ENCODE assay signal across 32 cellular contexts in genomic region chr2:237541242-237541641, GRCh38. TPM values are rescaled to one million over a fixed set of nuclear protein-coding genes. Genes with fewer than 3 reads are reported as not detected.
DNase-seq lines count a peak whose midpoint lies in the region; ATAC-seq and TF ChIP-seq lines count a peak whose summit lies in the region.
"Had no signal": no experiment of that assay in that cellular context is flagged by ENCODE, and none has a peak within 500 bp of the region (broad histone marks: within the 10 kb centered on the region; RNA-seq: fewer than 3 reads in every experiment).

No MANE protein-coding gene starts in this region.

- CTCF ChIA-PET in PC-3 (lab: Charles Lee), result interaction anchor here (0.6 to 0.7 kb wide), 2 partner anchors 28 to 30 kb away, joined by 3 to 4 read pairs; no protein-coding TSS in a partner anchor

- H3F3A ChIP-seq in PC-3 (ENCODE audit: low read length, unreplicated experiment), result no peaks in the 10 kb centered on the region

- 45% methylated on average over 5 of the region's 5 CpGs for WGBS in liver

- no peaks in the 10 kb centered on the region for H3K4me1 Mint-ChIP-seq in stimulated activated memory B cell treated with anti-CD40 and anti-IgM and Interleukin-4, amounts not matched to agents 10 μg/mL and 1 μg/mL and 100 μg/mL, for 72 hours
- H3K4me1 Mint-ChIP-seq: activated CD4-positive, alpha-beta T cell treated with anti-CD3 and anti-CD28 coated beads, Interleukin-2, amount 10 ng/mL, durations not matched to agents 24 days and 14 days; CD4-positive, alpha-beta memory T cell had no signal

- no peak overlapping the region for H3K27ac ChIP-seq in PC-3 (ENCODE audit: low read length)
- peak overlapping the region; percentile 34 to 69 for H3K27ac ChIP-seq in liver (ENCODE audit: low read depth in 1 of 2, low read length in 2 of 2)
- H3K27ac ChIP-seq: adrenal gland, colonic mucosa, gastrocnemius medialis, psoas muscle, uterus had no signal

- H3K9me3 ChIP-seq in PC-3 (ENCODE audit: low read length) (no peaks in the 10 kb centered on the region), liver (ENCODE audit: control insufficient read depth in 4 of 4, low read length in 3 of 4) (no peaks in the 10 kb centered on the region)
- H3K9me3 ChIP-seq: adrenal gland, breast epithelium, colonic mucosa, gastrocnemius medialis, left ventricle myocardium inferior, psoas muscle, SK-N-SH, uterus had no signal

- H3K9me2 ChIP-seq in PC-3 (replicated peaks; ENCODE audit: low read length), result no peaks in the 10 kb centered on the region
- H3K9me2 ChIP-seq: SK-N-SH had no signal

- H3K9ac ChIP-seq in PC-3 (ENCODE audit: low read length) (no peak overlapping the region), liver (ENCODE audit: low read depth in 1 of 2, low read length in 2 of 2) (no peak overlapping the region)
- H3K9ac ChIP-seq: SK-N-SH had no signal

- H3K4me3 Mint-ChIP-seq in stimulated activated memory B cell treated with anti-CD40 and anti-IgM and Interleukin-4, amounts not matched to agents 10 μg/mL and 1 μg/mL and 100 μg/mL, for 72 hours, result no peak overlapping the region
- H3K4me3 Mint-ChIP-seq: activated CD4-positive, alpha-beta T cell treated with anti-CD3 and anti-CD28 coated beads, Interleukin-2, amount 10 ng/mL, durations not matched to agents 24 days and 14 days; activated T-cell treated with anti-CD3 and anti-CD28 coated beads, Interleukin-2, amount 50 U/mL, for 4 hours; CD4-positive, alpha-beta memory T cell; effector memory CD8-positive, alpha-beta T cell; neural crest cell had no signal

- H3K4me1 ChIP-seq in PC-3 (ENCODE audit: insufficient read depth, low read length) (no peaks in the 10 kb centered on the region), liver (ENCODE audit: control insufficient read depth in 4 of 4, insufficient read depth in 4 of 4, low read length in 3 of 4) (peaks cover 11 to 31% (median 22%) of the 10 kb centered on the region in 4 donors)
- H3K4me1 ChIP-seq: breast epithelium, psoas muscle had no signal

- H3K27me3 ChIP-seq in PC-3 (ENCODE audit: low read length) (no peaks in the 10 kb centered on the region), liver (ENCODE audit: control insufficient read depth in 4 of 4, insufficient read depth in 4 of 4, low read length in 3 of 4) (no peaks in the 10 kb centered on the region)
- H3K27me3 ChIP-seq: adrenal gland, breast epithelium, colonic mucosa, gastrocnemius medialis, uterus had no signal

- H3K4me2 ChIP-seq in PC-3 (ENCODE audit: low read length), result no peak overlapping the region
- H3K4me2 ChIP-seq: SK-N-SH had no signal

- peak in 1 of 2 donors; percentile 31 for TF ChIP-seq RAD21 in liver (IDR thresholded peaks at IDR 0.05)

- DNase-seq in GM12865 (ENCODE audit: low read depth) (peak; percentile 35), PC-3 (no peak)
- DNase-seq in activated naive CD4-positive, alpha-beta T cell treated with anti-CD3 and anti-CD28 coated beads, Interleukin-2, amount 50 U/mL, for 72 hours (ENCODE audit: low spot score in 2 of 2), result no peak
- DNase-seq in central memory CD4-positive, alpha-beta T cell, result no peak
- DNase-seq: activated CD4-positive, alpha-beta T cell treated with anti-CD3 and anti-CD28 coated beads, Interleukin-2, amount 10 ng/mL, durations not matched to agents 24 days and 14 days; activated naive CD4-positive, alpha-beta T cell; activated T-cell treated with anti-CD3 and anti-CD28 coated beads, Interleukin-2, amount 50 U/mL, for 4 hours; CD4-positive, alpha-beta memory T cell; effector memory CD8-positive, alpha-beta T cell; GOT3; hypothalamus; Karpas-422; NK-92 treated with Interleukin-12 subunit alpha and Interleukin-12 subunit beta, amount 100 ng/mL, for 24 hours; SK-N-SH had no signal

- H3K4me3 ChIP-seq in GM12865 (ENCODE audit: low read depth, low read length) (no peak overlapping the region), PC-3 (ENCODE audit: low read length) (no peak overlapping the region), liver (ENCODE audit: low read depth in 1 of 3, low read length in 3 of 3) (no peak overlapping the region)
- H3K4me3 ChIP-seq: adrenal gland, breast epithelium, colonic mucosa, gastrocnemius medialis, left ventricle myocardium inferior, psoas muscle, uterus had no signal

- peaks cover 32% of the 10 kb centered on the region for H3K36me3 ChIP-seq in PC-3 (ENCODE audit: low read depth, low read length)
- H3K36me3 ChIP-seq in liver (ENCODE audit: control insufficient read depth in 4 of 4, insufficient read depth in 3 of 4, low read depth in 1 of 4, low read length in 3 of 4), result peaks cover 0 to 4% (median under 1%) of the 10 kb centered on the region in 4 donors
- H3K36me3 ChIP-seq: adrenal gland, breast epithelium, colonic mucosa, gastrocnemius medialis, left ventricle myocardium inferior, uterus had no signal

- H4K20me1 ChIP-seq in PC-3 (ENCODE audit: low read length), result no peaks in the 10 kb centered on the region

- BruUV-seq in PC-3 (replicated peaks; lab: Mats Ljungman, UMichigan), result no TSS peak

- TF ChIP-seq CTCF in GM12865 (IDR thresholded peaks at IDR 0.05; ENCODE audit: insufficient read depth, low read depth, low read length, missing control alignments), result no peak
- no peak for TF ChIP-seq CTCF in PC-3 (conservative IDR thresholded peaks at IDR 0.05; ENCODE audit: low read depth, low read length)
- no peak for TF ChIP-seq CTCF in liver (IDR thresholded peaks at IDR 0.05; ENCODE audit: low read depth, low read length, missing input control)

- intact Hi-C loops in PC-3 (cut with micrococcal nuclease), result no loop called here

- H2AFZ ChIP-seq in PC-3 (ENCODE audit: low read length), result no peak overlapping the region

- H3K79me2 ChIP-seq in PC-3 (ENCODE audit: low read length), result no peaks in the 10 kb centered on the region

- POLR2A ChIA-PET in PC-3 (lab: Charles Lee; ENCODE audit: unreplicated experiment), result no interaction called here

- H3K27me3 Mint-ChIP-seq in stimulated activated memory B cell treated with anti-CD40 and anti-IgM and Interleukin-4, amounts not matched to agents 10 μg/mL and 1 μg/mL and 100 μg/mL, for 72 hours, result peaks cover 50% of the 10 kb centered on the region

- peak; percentile 3 for ATAC-seq in PC-3
- peak; percentile 54 for ATAC-seq in stimulated activated memory B cell treated with anti-CD40 and anti-IgM and Interleukin-4, amounts not matched to agents 10 μg/mL and 1 μg/mL and 100 μg/mL, for 72 hours
- no peak for ATAC-seq in GM21737 (IDR thresholded peaks at IDR 0.05; ENCODE audit: unreplicated experiment)
- no peak for ATAC-seq in activated naive CD4-positive, alpha-beta T cell treated with anti-CD3 and anti-CD28 coated beads, Interleukin-2, amount 50 U/mL, for 72 hours
- no peak for ATAC-seq in HG03159 (IDR thresholded peaks at IDR 0.05; ENCODE audit: unreplicated experiment)
- ATAC-seq: activated T-cell treated with anti-CD3 and anti-CD28 coated beads, Interleukin-2, amount 50 U/mL, for 4 hours; effector memory CD8-positive, alpha-beta T cell had no signal

- no peaks in the 10 kb centered on the region for H3K9me3 Mint-ChIP-seq in stimulated activated memory B cell treated with anti-CD40 and anti-IgM and Interleukin-4, amounts not matched to agents 10 μg/mL and 1 μg/mL and 100 μg/mL, for 72 hours
- H3K9me3 Mint-ChIP-seq in activated naive CD4-positive, alpha-beta T cell treated with anti-CD3 and anti-CD28 coated beads, Interleukin-2, amount 50 U/mL, for 72 hours, result no peaks in the 10 kb centered on the region
- H3K9me3 Mint-ChIP-seq: activated CD4-positive, alpha-beta T cell treated with anti-CD3 and anti-CD28 coated beads, Interleukin-2, amount 10 ng/mL, durations not matched to agents 24 days and 14 days; activated T-cell treated with anti-CD3 and anti-CD28 coated beads, Interleukin-2, amount 50 U/mL, for 4 hours; CD4-positive, alpha-beta memory T cell; effector memory CD8-positive, alpha-beta T cell had no signal

- H3K36me3 Mint-ChIP-seq in stimulated activated memory B cell treated with anti-CD40 and anti-IgM and Interleukin-4, amounts not matched to agents 10 μg/mL and 1 μg/mL and 100 μg/mL, for 72 hours, result no peaks in the 10 kb centered on the region
- no peaks in the 10 kb centered on the region for H3K36me3 Mint-ChIP-seq in activated naive CD4-positive, alpha-beta T cell treated with anti-CD3 and anti-CD28 coated beads, Interleukin-2, amount 50 U/mL, for 72 hours
- H3K36me3 Mint-ChIP-seq: CD4-positive, alpha-beta memory T cell had no signal

- H3K27ac Mint-ChIP-seq in stimulated activated memory B cell treated with anti-CD40 and anti-IgM and Interleukin-4, amounts not matched to agents 10 μg/mL and 1 μg/mL and 100 μg/mL, for 72 hours, result no peak overlapping the region
- H3K27ac Mint-ChIP-seq in activated naive CD4-positive, alpha-beta T cell treated with anti-CD3 and anti-CD28 coated beads, Interleukin-2, amount 50 U/mL, for 72 hours, result no peak overlapping the region
- H3K27ac Mint-ChIP-seq: activated CD4-positive, alpha-beta T cell treated with anti-CD3 and anti-CD28 coated beads, Interleukin-2, amount 10 ng/mL, durations not matched to agents 24 days and 14 days; effector memory CD8-positive, alpha-beta T cell had no signal

TF ChIP-seq in liver, 16 proteins besides CTCF, POLR2A, EP300 and RAD21 (continues in another document):
- TF ChIP-seq JUND (IDR thresholded peaks at IDR 0.05) (peak in 1 of 2 donors; percentile 45), YY1 (IDR thresholded peaks at IDR 0.05) (peak; percentile 54), FOXA2 (IDR thresholded peaks at IDR 0.05) (no peak), HNF4A (conservative IDR thresholded peaks at IDR 0.05) (peak; percentile 89 to 93)

RNA-seq across cellular contexts. Expression of gene PRLH, which starts 25.1 kb away (rescaled TPM):
- total RNA-seq in PC-3 (2014; rRNA removed) (not detected in 2 replicates), liver (not detected)
- polyA plus RNA-seq in liver, result not detected
- total RNA-seq in activated naive CD4-positive, alpha-beta T cell treated with anti-CD3 and anti-CD28 coated beads, Interleukin-2, amount 50 U/mL, for 72 hours, result not detected
- total RNA-seq: activated CD4-positive, alpha-beta T cell treated with anti-CD3 and anti-CD28 coated beads, Interleukin-2, amount 10 ng/mL, durations not matched to agents 24 days and 14 days; activated T-cell treated with anti-CD3 and anti-CD28 coated beads, Interleukin-2, amount 50 U/mL, for 4 hours; adrenal gland; breast epithelium; CD4-positive, alpha-beta memory T cell; colonic mucosa; esophagus mucosa; G401; gastrocnemius medialis; left ventricle myocardium inferior; mononuclear cell; neural crest cell; psoas muscle; RPMI7951; T-helper 2 cell treated with Interferon-gamma antibody and Interleukin-4, amounts not matched to agents 100 ng/mL and 5 ng/mL, for 36 hours; temporal lobe; uterus had no signal
- polyA plus RNA-seq: adrenal gland; CD4-positive, alpha-beta memory T cell; psoas muscle; SK-N-SH had no signal

RNA-seq across cellular contexts. Expression of gene RAB17, which starts 49.3 kb away (rescaled TPM):
- 28.9 and 52.2 TPM in 2 replicates for total RNA-seq in PC-3 (2014; rRNA removed)
- 10 to 100 TPM; 17.8 to 96.5 TPM for total RNA-seq in liver
- 10 to 100 TPM; 69.6 to 80.2 TPM for polyA plus RNA-seq in liver
- under 1 TPM in 1 of 2 donors, not detected in 1; 0.88 TPM for total RNA-seq in activated naive CD4-positive, alpha-beta T cell treated with anti-CD3 and anti-CD28 coated beads, Interleukin-2, amount 50 U/mL, for 72 hours
- total RNA-seq: CD4-positive, alpha-beta memory T cell; G401; neural crest cell; T-helper 2 cell treated with Interferon-gamma antibody and Interleukin-4, amounts not matched to agents 100 ng/mL and 5 ng/mL, for 36 hours; temporal lobe had no signal
- polyA plus RNA-seq: CD4-positive, alpha-beta memory T cell had no signal

RNA-seq across cellular contexts. Expression of gene MLPH, which starts 54.2 kb away (rescaled TPM):
- total RNA-seq in PC-3 (2014; rRNA removed) (201 and 270 TPM in 2 replicates), liver (10 to 100 TPM in 1 of 2 donors, 1 to 10 TPM in 1; 1.6 to 22.6 TPM)
- 10 to 100 TPM; 22.1 to 25.9 TPM for polyA plus RNA-seq in liver
- not detected for total RNA-seq in activated naive CD4-positive, alpha-beta T cell treated with anti-CD3 and anti-CD28 coated beads, Interleukin-2, amount 50 U/mL, for 72 hours
- total RNA-seq: activated CD4-positive, alpha-beta T cell treated with anti-CD3 and anti-CD28 coated beads, Interleukin-2, amount 10 ng/mL, durations not matched to agents 24 days and 14 days; CD4-positive, alpha-beta memory T cell; mononuclear cell; neural crest cell; T-helper 2 cell treated with Interferon-gamma antibody and Interleukin-4, amounts not matched to agents 100 ng/mL and 5 ng/mL, for 36 hours had no signal
- polyA plus RNA-seq: CD4-positive, alpha-beta memory T cell had no signal

Comparison
In these comparisons a context has a peak if more than half of its experiments do, and no peak if none do; other contexts are left out.
1. ATAC-seq: peak in PC-3 (single experiment) and stimulated activated memory B cell treated with anti-CD40 and anti-IgM and Interleukin-4, amounts not matched to agents 10 μg/mL and 1 μg/mL and 100 μg/mL, for 72 hours (single experiment); none in GM21737 (single experiment), activated naive CD4-positive, alpha-beta T cell treated with anti-CD3 and anti-CD28 coated beads, Interleukin-2, amount 50 U/mL, for 72 hours (0 of 2) and HG03159 (single experiment).
2. RNA of gene RAB17, which starts 49.3 kb away (total RNA-seq): 17.8 to 96.5 TPM in liver and 28.9 to 52.2 TPM in PC-3; 0.88 TPM in activated naive CD4-positive, alpha-beta T cell treated with anti-CD3 and anti-CD28 coated beads, Interleukin-2, amount 50 U/mL, for 72 hours; every median in the first group is over 10 times any median in the second.